In the genomic region with DNA sequence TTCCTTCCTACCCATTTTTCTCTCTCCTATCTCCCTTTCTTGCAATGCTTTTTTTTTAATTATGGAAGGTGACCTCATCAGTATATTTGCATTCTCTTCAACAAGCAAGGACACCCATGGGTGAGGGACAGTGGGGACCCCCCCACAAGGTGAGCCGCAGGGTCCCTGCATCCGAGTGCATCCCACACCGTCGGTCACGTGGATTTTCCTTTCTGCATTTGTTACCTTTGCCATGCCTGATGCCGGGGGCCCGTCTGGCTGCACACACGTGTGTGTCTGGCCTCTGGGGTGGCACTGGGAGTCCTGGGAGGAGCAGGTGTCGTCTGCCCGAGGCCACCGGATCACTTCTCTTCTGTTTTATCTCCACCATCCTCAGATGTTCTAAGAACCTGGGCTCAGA, we compare ENCODE assay signal across 20 cellular contexts. TPM values are rescaled to one million over a fixed set of nuclear protein-coding genes. Genes with fewer than 3 reads are reported as not detected.
DNase-seq lines count a peak whose midpoint lies in the region; ATAC-seq, FAIRE-seq and TF ChIP-seq lines count a peak whose summit lies in the region.
"Had no signal": no experiment of that assay in that cellular context is flagged by ENCODE, and none has a peak within 500 bp of the region (broad histone marks: within the 10 kb centered on the region; RNA-seq: fewer than 3 reads in every experiment).

No MANE protein-coding gene starts in this region.

- H2BK120ac ChIP-seq in H1 (replicated peaks; ENCODE audit: low read depth, low read length) = no peak overlapping the region

- no peak overlapping the region for H3K4me3 Mint-ChIP-seq in stimulated activated memory B cell treated with anti-CD40 and anti-IgM and Interleukin-4, amounts not matched to agents 10 μg/mL and 1 μg/mL and 100 μg/mL, for 72 hours
- H3K4me3 Mint-ChIP-seq: CD4-positive, alpha-beta memory T cell; H9 had no signal

- peak overlapping the region; percentile 67 for H4K91ac ChIP-seq in H1 (replicated peaks; ENCODE audit: insufficient read length, low read length)

- H3K56ac ChIP-seq in H1 (replicated peaks; ENCODE audit: insufficient read length, low read depth, low read length) = no peak overlapping the region

- H3K14ac ChIP-seq in H1 (ENCODE audit: insufficient read length) = no peak overlapping the region

- WGBS in H1 (ENCODE audit: extremely low coverage in 1 of 2, insufficient coverage in 1 of 2, insufficient read length in 1 of 2, insufficient replicate concordance in 2 of 2, low coverage in 1 of 2, low lambda C conversion rate in 2 of 2, missing lambda C conversion rate in 1 of 2), 2 experiments = 88% methylated on average over 11 of the region's 11 CpGs; no CpG with 5 or more reads in 1 of the 2 experiments

- H2BK20ac ChIP-seq in H1 (ENCODE audit: low read length) = no peak overlapping the region; the same call in 1 of the 2 replicates

- no peak for DNase-seq in H1 (ENCODE audit: low read depth in 1 of 2, low spot score in 2 of 2)
- DNase-seq in mesenteric fat pad (ENCODE audit: low spot score) = peak; percentile 68
- DNase-seq in dermis blood vessel endothelial cell = no peak
- no peak for DNase-seq in GM13976 (ENCODE audit: low spot score)
- no peak for DNase-seq in head of caudate nucleus
- DNase-seq: C1 segment of cervical spinal cord; Calu3; CD4-positive, alpha-beta memory T cell; COR-L47; DMS53; DMS79 treated with DMSO at 0.1 percent for 48 hours; GF-D8; GM23248; H9 had no signal

- no peak overlapping the region for H3K23ac ChIP-seq in H1 (ENCODE audit: insufficient read length)

- no peaks in the 10 kb centered on the region; the same call in 1 of the 2 replicates for H3K23me2 ChIP-seq in H1 (ENCODE audit: low read depth, low read length)

- peaks cover 25% of the 10 kb centered on the region for H3K27me3 Mint-ChIP-seq in stimulated activated memory B cell treated with anti-CD40 and anti-IgM and Interleukin-4, amounts not matched to agents 10 μg/mL and 1 μg/mL and 100 μg/mL, for 72 hours

- no peak for TF ChIP-seq POLR2A in H1 (IDR thresholded peaks at IDR 0.05; ENCODE audit: control extremely low read depth in 1 of 2, low read depth in 2 of 2, low read length in 2 of 2)

- H3K27me3 ChIP-seq in H1 (replicated peaks in 1 of 4; ENCODE audit: control insufficient read depth in 3 of 4, extremely low read depth in 1 of 4, insufficient read depth in 3 of 4, low read length in 3 of 4) = peaks cover 0 to 9% (median under 1%) of the 10 kb centered on the region in 4 experiments; a peak in 3 of 7 replicates

- H3K9me3 ChIP-seq in H1 (ENCODE audit: insufficient read depth in 2 of 2, low read depth in 1 of 2, low read length in 1 of 2) = no peaks in the 10 kb centered on the region

- POLR2A ChIA-PET in H1 (lab: Charles Lee; ENCODE audit: partially characterized antibody) = no interaction called here

- TF ChIP-seq CTCF in H1 (IDR thresholded peaks at IDR 0.05; ENCODE audit: control extremely low read depth in 1 of 3, insufficient read depth in 1 of 3, low read depth in 1 of 3, low read length in 3 of 3) (no peak), GM13976 (IDR thresholded peaks at IDR 0.05; ENCODE audit: borderline replicate concordance, control extremely low read depth, extremely low read depth, insufficient read depth, missing control alignments) (no peak)

- H2BK12ac ChIP-seq in H1 (ENCODE audit: low read depth, low read length) = no peak overlapping the region

- no peak overlapping the region for H2BK5ac ChIP-seq in H1 (ENCODE audit: low read depth, low read length)

- CTCF ChIA-PET in H1 (lab: Charles Lee; ENCODE audit: partially characterized antibody) = interaction anchor here (0.7 kb wide), 1 partner anchor 155 kb away, joined by 3 read pairs; no protein-coding TSS in a partner anchor

- H3K36me3 Mint-ChIP-seq in stimulated activated memory B cell treated with anti-CD40 and anti-IgM and Interleukin-4, amounts not matched to agents 10 μg/mL and 1 μg/mL and 100 μg/mL, for 72 hours = no peaks in the 10 kb centered on the region
- H3K36me3 Mint-ChIP-seq: CD4-positive, alpha-beta memory T cell had no signal

- H3K79me2 ChIP-seq in H1 (ENCODE audit: control insufficient read depth in 1 of 2, insufficient read depth in 2 of 2, low read length in 2 of 2) = no peaks in the 10 kb centered on the region

- H3K4ac ChIP-seq in H1 (replicated peaks; ENCODE audit: insufficient read length, low read depth, low read length) = no peak overlapping the region

- intact Hi-C loops in head of caudate nucleus (cut with DNase I) = no loop called here

- no peak overlapping the region for H3K18ac ChIP-seq in H1 (ENCODE audit: extremely low read depth, low read length)

- H3K4me1 Mint-ChIP-seq in stimulated activated memory B cell treated with anti-CD40 and anti-IgM and Interleukin-4, amounts not matched to agents 10 μg/mL and 1 μg/mL and 100 μg/mL, for 72 hours = no peaks in the 10 kb centered on the region
- H3K4me1 Mint-ChIP-seq: CD4-positive, alpha-beta memory T cell had no signal

- no peak overlapping the region for H3K27ac ChIP-seq in H1 (ENCODE audit: low read depth, low read length)
- H3K27ac ChIP-seq: GM23248 had no signal

- FAIRE-seq in H1 (lab: Jason Lieb, UNC) = no peak
- FAIRE-seq: GM12891 had no signal

- H4K5ac ChIP-seq in H1 (ENCODE audit: insufficient read length, low read depth, low read length) = no peak overlapping the region

- no peak overlapping the region for H3K27ac Mint-ChIP-seq in stimulated activated memory B cell treated with anti-CD40 and anti-IgM and Interleukin-4, amounts not matched to agents 10 μg/mL and 1 μg/mL and 100 μg/mL, for 72 hours
- H3K27ac Mint-ChIP-seq: CD4-positive, alpha-beta memory T cell; H9 had no signal

- no peaks in the 10 kb centered on the region for H3K36me3 ChIP-seq in H1 (ENCODE audit: control insufficient read depth in 2 of 4, insufficient read depth in 4 of 4, low read length in 3 of 4)

- H3K4me1 ChIP-seq in H1 (replicated peaks in 1 of 4; ENCODE audit: control insufficient read depth in 3 of 4, insufficient read depth in 4 of 4, low read length in 3 of 4) = peaks cover 7 to 13% (median 11%) of the 10 kb centered on the region in 4 experiments; a peak in 6 of 7 replicates

- H3K9ac ChIP-seq in H1 (replicated peaks in 1 of 4; ENCODE audit: extremely low read depth in 1 of 4, low read depth in 3 of 4, low read length in 3 of 4) = no peak overlapping the region
- H3K9ac ChIP-seq: GM23248 had no signal

- TF ChIP-seq RAD21 in H1 (IDR thresholded peaks at IDR 0.05 in 1 of 2, conservative IDR thresholded peaks at IDR 0.05 in 1 of 2; ENCODE audit: low read depth in 2 of 2, low read length in 2 of 2) = no peak

- no peak overlapping the region for H2BK15ac ChIP-seq in H1 (ENCODE audit: low read length)

- H3K9me3 Mint-ChIP-seq in stimulated activated memory B cell treated with anti-CD40 and anti-IgM and Interleukin-4, amounts not matched to agents 10 μg/mL and 1 μg/mL and 100 μg/mL, for 72 hours = no peaks in the 10 kb centered on the region
- H3K9me3 Mint-ChIP-seq: CD4-positive, alpha-beta memory T cell; H9 had no signal

- no peak overlapping the region for H3K4me2 ChIP-seq in H1 (ENCODE audit: insufficient read depth in 1 of 2, low read depth in 2 of 2, low read length in 2 of 2)

- H3K4me3 ChIP-seq in H1 (ENCODE audit: extremely low read depth in 1 of 4, insufficient read depth in 2 of 4, low read depth in 3 of 4, low read length in 4 of 4) = no peak overlapping the region
- H3K4me3 ChIP-seq: GM23248 had no signal

- no peak overlapping the region for H4K8ac ChIP-seq in H1 (ENCODE audit: extremely low read depth, insufficient read depth, low read length)

- in situ Hi-C loops in GM13976 (cut with MboI; ENCODE audit: low sequenced_read_pairs, unreplicated experiment) = no loop called here

- ATAC-seq in stimulated activated memory B cell treated with anti-CD40 and anti-IgM and Interleukin-4, amounts not matched to agents 10 μg/mL and 1 μg/mL and 100 μg/mL, for 72 hours = peak; percentile 5
- ATAC-seq: HCT116 had no signal

- no peak overlapping the region for H2AK5ac ChIP-seq in H1 (ENCODE audit: low read depth, low read length)

- H4K20me1 ChIP-seq in H1 (replicated peaks in 1 of 2; ENCODE audit: control insufficient read depth in 1 of 2, insufficient read depth in 2 of 2, low read length in 2 of 2) = no peaks in the 10 kb centered on the region

- no peak for TF ChIP-seq EP300 in H1 (IDR thresholded peaks at IDR 0.05; ENCODE audit: borderline replicate concordance in 1 of 2, low read depth in 2 of 2, low read length in 2 of 2)

- H2AFZ ChIP-seq in H1 (ENCODE audit: low read length) = no peak overlapping the region
- H2AFZ ChIP-seq: GM23248 had no signal

- no peaks in the 10 kb centered on the region for H3K79me1 ChIP-seq in H1 (ENCODE audit: low read depth, low read length)

TF ChIP-seq in H1, 55 proteins besides CTCF, POLR2A, EP300 and RAD21:
- TF ChIP-seq POU5F1 (IDR thresholded peaks at IDR 0.05; ENCODE audit: low read depth, low read length) (no peak), USF2 (IDR thresholded peaks at IDR 0.05; ENCODE audit: low read length) (no peak), KDM1A (IDR thresholded peaks at IDR 0.05; ENCODE audit: borderline replicate concordance, low read length) (no peak), POLR2AphosphoS5 (IDR thresholded peaks at IDR 0.05; ENCODE audit: low read depth, low read length) (no peak), MAX (IDR thresholded peaks at IDR 0.05) (no peak)
TF ChIP-seq in H1: peak in this region for 0.

RNA-seq across cellular contexts. Expression of gene SNTG2, which starts 30.1 kb away (rescaled TPM):
- 14.3 and 18.1 TPM in 2 replicates for total RNA-seq in H1 (2021; fragmentation: NEBNext Ultra II Directional; extraction: Animal tissue kit (Norgen Biotek cat#: 25700))
- 6.6 TPM in 2 replicates for polyA plus RNA-seq in H1 (2011; rRNA removed)
- 8.8 TPM for polyA plus RNA-seq in H1 (2011; cell fraction: cytosol; rRNA removed)
- polyA plus RNA-seq in H1 (2011; cell fraction: nucleus; rRNA removed) = 24.3 TPM
- 7.4 to 10.4 TPM (median 9.0 TPM) in 4 replicates for polyA plus RNA-seq in H1 (2012, experiment 1 of 2)
- 4.1 TPM for polyA plus RNA-seq in H1 (2012, experiment 2 of 2)
- polyA plus RNA-seq in H1 (2013, experiment 1 of 2) = 4.3 TPM
- polyA plus RNA-seq in H1 (2013, experiment 2 of 2) = 5.0 TPM
- polyA minus RNA-seq in H1 (2011; rRNA and poly(A)+ RNA removed) = 21.3 and 26.6 TPM in 2 replicates
- 17.2 TPM for polyA minus RNA-seq in H1 (2011; cell fraction: cytosol; rRNA and poly(A)+ RNA removed)
- 62.8 TPM for polyA minus RNA-seq in H1 (2011; cell fraction: nucleus; rRNA and poly(A)+ RNA removed)
- 5.6 TPM for total RNA-seq in mesenteric fat pad
- total RNA-seq in dermis blood vessel endothelial cell = 0.17 TPM in 1 of 2 replicates, not detected in the other
- total RNA-seq: Calu3, Daoy, G401, GM23248, H4 had no signal
- polyA plus RNA-seq: GM23248 had no signal
